In genomic region chr2:31333527-31334183, GRCh38 we compare ENCODE assay signal across 8 cellular contexts.
DNase-seq lines count a peak whose midpoint lies in the region; ATAC-seq and TF ChIP-seq lines count a peak whose summit lies in the region.

No MANE protein-coding gene starts in this region.

- peak; percentile 86 for ATAC-seq in HG02642 (IDR thresholded peaks at IDR 0.05; ENCODE audit: poor library complexity, unreplicated experiment)
- no peak for ATAC-seq in HG02840 (IDR thresholded peaks at IDR 0.05; ENCODE audit: low FRiP score, unreplicated experiment)

- no peak for TF ChIP-seq POLR2A in spleen (IDR thresholded peaks at IDR 0.05)

- H3K36me3 ChIP-seq in spleen, result no peaks in the 10 kb centered on the region

- peaks cover 0 to 8% (median 0%) of the 10 kb centered on the region in 7 donors for H3K27me3 ChIP-seq in spleen (replicated peaks in 1 of 7)

- peak; percentile 42 for DNase-seq in NCI-H146 (lab: John Stamatoyannopoulos, UW)
- peak; percentile 64 for DNase-seq in T-helper 9 cell
- peak; percentile 84 for DNase-seq in astrocyte of the spinal cord (ENCODE audit: low read depth, low spot score)
- DNase-seq in iPS DF 4.7 (ENCODE audit: extremely low read depth, low spot score), result peak; percentile 62
- DNase-seq in spleen, result peak; percentile 90

- no peak overlapping the region for H3K4me3 ChIP-seq in astrocyte of the spinal cord (ENCODE audit: low read depth, low read length)
- no peak overlapping the region for H3K4me3 ChIP-seq in spleen

- in situ Hi-C loops in astrocyte of the spinal cord (cut with HindIII; ENCODE audit: low sequenced_read_pairs), result no loop called here

- intact Hi-C loops in spleen (cut with DNase I; ENCODE audit: low total_unique reads), result loop anchor here (5.0 kb wide), 3 partner anchors 161 to 621 kb away; no protein-coding TSS in a partner anchor

- TF ChIP-seq CTCF in GM12874 (IDR thresholded peaks at IDR 0.05; ENCODE audit: insufficient read depth, low read depth, low read length) (peak; percentile 84), astrocyte of the spinal cord (IDR thresholded peaks at IDR 0.05; ENCODE audit: low read depth, low read length) (peak; percentile 99), spleen (IDR thresholded peaks at IDR 0.05 in 8 of 11, conservative IDR thresholded peaks at IDR 0.05 in 3 of 11) (peak; percentile 89 to 97 (median 95))

- H3K27ac ChIP-seq in spleen, result no peak overlapping the region

- no peaks in the 10 kb centered on the region for H3K9me3 ChIP-seq in spleen

- peaks cover 0 to 5% (median 2%) of the 10 kb centered on the region in 6 donors for H3K4me1 ChIP-seq in spleen

- 11 to 31% (median 15%) methylated on average over 4 to 8 of the region's 8 CpGs for WGBS in spleen, 5 donors
